In the genomic region with DNA sequence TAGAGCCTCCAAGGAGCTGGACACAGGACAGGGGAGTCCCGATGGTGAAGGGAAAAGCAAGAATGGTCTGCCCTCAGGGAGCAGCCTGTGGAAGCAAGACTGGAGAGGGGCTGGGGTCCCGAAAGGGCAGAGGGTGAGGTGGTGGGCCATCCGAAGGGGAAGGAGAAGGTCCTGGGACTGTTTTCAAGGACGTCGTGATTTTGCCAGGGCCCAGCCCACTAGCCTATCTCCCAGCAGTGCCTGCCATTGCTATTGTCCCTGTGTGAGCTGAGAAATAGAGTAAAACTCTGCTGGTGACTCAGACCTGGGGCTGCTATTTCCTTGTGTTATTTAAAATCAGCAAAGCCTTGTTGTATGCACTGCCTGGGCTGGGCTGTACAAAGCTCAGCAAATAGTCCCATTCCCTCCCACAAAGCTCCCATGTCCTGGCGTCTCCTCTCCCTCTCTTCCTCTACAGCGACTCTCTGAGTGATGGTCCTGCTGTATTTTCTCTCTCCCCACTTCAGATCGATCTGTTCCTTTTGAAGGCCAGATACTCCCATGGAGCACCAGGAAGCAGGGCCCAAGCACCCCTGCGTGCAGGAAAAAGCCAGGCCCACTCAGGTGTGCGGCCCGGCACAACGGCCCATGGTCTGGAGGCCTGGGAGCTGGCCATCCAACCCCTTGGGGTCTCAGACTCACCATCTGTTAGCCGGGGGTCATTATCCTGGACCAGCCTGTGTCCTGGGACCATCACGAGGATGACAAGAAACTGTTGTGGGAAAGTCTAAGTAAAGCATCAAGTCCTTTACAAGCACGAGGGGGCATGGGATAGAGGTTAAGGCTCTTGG, we compare ENCODE assay signal across 1 cellular context.
TF ChIP-seq lines count a peak whose summit lies in the region.

No MANE protein-coding gene starts in this region.

TF ChIP-seq in SK-N-SH, 30 proteins besides CTCF, POLR2A, EP300 and RAD21 (continued from another document):
- TF ChIP-seq, protein P1, sequence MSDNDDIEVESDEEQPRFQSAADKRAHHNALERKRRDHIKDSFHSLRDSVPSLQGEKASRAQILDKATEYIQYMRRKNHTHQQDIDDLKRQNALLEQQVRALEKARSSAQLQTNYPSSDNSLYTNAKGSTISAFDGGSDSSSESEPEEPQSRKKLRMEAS (IDR thresholded peaks at IDR 0.05; ENCODE audit: low read depth): no peak
- TF ChIP-seq IRF3 (IDR thresholded peaks at IDR 0.05; ENCODE audit: low read depth, low read length): no peak
- no peak for TF ChIP-seq RXRA (IDR thresholded peaks at IDR 0.05; ENCODE audit: borderline replicate concordance, low read depth)
- TF ChIP-seq POLR2AphosphoS5 (IDR thresholded peaks at IDR 0.05; ENCODE audit: low read depth, low read length): no peak
- no peak for TF ChIP-seq CHD2 (IDR thresholded peaks at IDR 0.05; ENCODE audit: low read length, partially characterized antibody)
- TF ChIP-seq SIN3A (IDR thresholded peaks at IDR 0.05; ENCODE audit: borderline replicate concordance, low read depth, low read length): no peak
- no peak for TF ChIP-seq TEAD4 (IDR thresholded peaks at IDR 0.05; ENCODE audit: borderline replicate concordance, insufficient read depth)
- TF ChIP-seq TAF1 (IDR thresholded peaks at IDR 0.05; ENCODE audit: borderline replicate concordance, low read depth, low read length): no peak
- TF ChIP-seq ELF1 (IDR thresholded peaks at IDR 0.05): no peak
- TF ChIP-seq MEF2A (IDR thresholded peaks at IDR 0.05; ENCODE audit: borderline replicate concordance, low read depth): no peak
- TF ChIP-seq, protein P2, sequence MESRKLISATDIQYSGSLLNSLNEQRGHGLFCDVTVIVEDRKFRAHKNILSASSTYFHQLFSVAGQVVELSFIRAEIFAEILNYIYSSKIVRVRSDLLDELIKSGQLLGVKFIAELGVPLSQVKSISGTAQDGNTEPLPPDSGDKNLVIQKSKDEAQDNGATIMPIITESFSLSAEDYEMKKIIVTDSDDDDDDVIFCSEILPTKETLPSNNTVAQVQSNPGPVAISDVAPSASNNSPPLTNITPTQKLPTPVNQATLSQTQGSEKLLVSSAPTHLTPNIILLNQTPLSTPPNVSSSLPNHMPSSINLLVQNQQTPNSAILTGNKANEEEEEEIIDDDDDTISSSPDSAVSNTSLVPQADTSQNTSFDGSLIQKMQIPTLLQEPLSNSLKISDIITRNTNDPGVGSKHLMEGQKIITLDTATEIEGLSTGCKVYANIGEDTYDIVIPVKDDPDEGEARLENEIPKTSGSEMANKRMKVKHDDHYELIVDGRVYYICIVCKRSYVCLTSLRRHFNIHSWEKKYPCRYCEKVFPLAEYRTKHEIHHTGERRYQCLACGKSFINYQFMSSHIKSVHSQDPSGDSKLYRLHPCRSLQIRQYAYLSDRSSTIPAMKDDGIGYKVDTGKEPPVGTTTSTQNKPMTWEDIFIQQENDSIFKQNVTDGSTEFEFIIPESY (IDR thresholded peaks at IDR 0.05; ENCODE audit: borderline replicate concordance, low read depth): no peak
